In genomic region chr7:24637021-24637420, GRCh38 we compare ENCODE assay signal across 12 cellular contexts.
DNase-seq lines count a peak whose midpoint lies in the region; ATAC-seq, FAIRE-seq and TF ChIP-seq lines count a peak whose summit lies in the region.
"Had no signal": no experiment of that assay in that cellular context is flagged by ENCODE, and none has a peak within 500 bp of the region (broad histone marks: within the 10 kb centered on the region; RNA-seq: fewer than 3 reads in every experiment).

No MANE protein-coding gene starts in this region.

- DNase-seq in HCEC 1CT (peak; percentile 15), astrocyte (ENCODE audit: low read depth) (peak; percentile 29), non-pigmented ciliary epithelial cell (ENCODE audit: low read depth) (peak; percentile 2), foreskin keratinocyte (no peak), NCI-H128 (lab: John Stamatoyannopoulos, UW; ENCODE audit: unreplicated experiment) (no peak)
- DNase-seq: AML-193; CD8-positive, alpha-beta memory T cell; DMS53 had no signal

- no peaks in the 10 kb centered on the region for H4K20me1 ChIP-seq in astrocyte (ENCODE audit: insufficient read depth, low read length)
- H4K20me1 ChIP-seq: BLaER1 had no signal

- no peaks in the 10 kb centered on the region for H3K36me3 ChIP-seq in astrocyte (ENCODE audit: insufficient read depth, low read length)

- TF ChIP-seq CTCF in astrocyte (IDR thresholded peaks at IDR 0.05; ENCODE audit: insufficient read depth, low read depth, low read length) = no peak
- no peak for TF ChIP-seq CTCF in foreskin keratinocyte (conservative IDR thresholded peaks at IDR 0.05)

- H3K27ac ChIP-seq in astrocyte (ENCODE audit: low read depth, low read length) = no peak overlapping the region
- H3K27ac ChIP-seq in foreskin keratinocyte = no peak overlapping the region
- H3K27ac ChIP-seq: A549, BLaER1 had no signal

- no peak overlapping the region for H3K27ac Mint-ChIP-seq in astrocyte (ENCODE audit: unreplicated experiment)
- H3K27ac Mint-ChIP-seq: CD8-positive, alpha-beta memory T cell had no signal

- H3K4me1 Mint-ChIP-seq in astrocyte (ENCODE audit: low read depth, unreplicated experiment) = no peaks in the 10 kb centered on the region
- H3K4me1 Mint-ChIP-seq: CD8-positive, alpha-beta memory T cell had no signal

- no peak overlapping the region for H3K4me3 Mint-ChIP-seq in astrocyte (ENCODE audit: unreplicated experiment)
- H3K4me3 Mint-ChIP-seq: CD8-positive, alpha-beta memory T cell had no signal

- H3K4me1 ChIP-seq in astrocyte (ENCODE audit: insufficient read depth, low read length) (no peaks in the 10 kb centered on the region), foreskin keratinocyte (no peaks in the 10 kb centered on the region)
- H3K4me1 ChIP-seq: A549, BLaER1 had no signal

- peaks cover under 1% of the 10 kb centered on the region for H3K36me3 Mint-ChIP-seq in astrocyte (ENCODE audit: low read depth, unreplicated experiment)

- H3K4me2 ChIP-seq in astrocyte (ENCODE audit: low read length) = no peak overlapping the region
- H3K4me2 ChIP-seq: A549, BLaER1 had no signal

- H2AFZ ChIP-seq in astrocyte (ENCODE audit: low read depth, low read length) = no peak overlapping the region

- ATAC-seq in GM21390 (IDR thresholded peaks at IDR 0.05; ENCODE audit: unreplicated experiment) (no peak), foreskin keratinocyte (no peak), GM18907 (IDR thresholded peaks at IDR 0.05; ENCODE audit: unreplicated experiment) (no peak)
- ATAC-seq: A549 had no signal

- H3K27me3 ChIP-seq in astrocyte (ENCODE audit: insufficient read depth, low read length) (no peaks in the 10 kb centered on the region), foreskin keratinocyte (no peaks in the 10 kb centered on the region)
- H3K27me3 ChIP-seq: BLaER1 had no signal

- no peaks in the 10 kb centered on the region for H3K9me3 ChIP-seq in astrocyte (ENCODE audit: insufficient read depth, low read depth, low read length)
- H3K9me3 ChIP-seq: A549 had no signal

- no peak overlapping the region for H3K9ac ChIP-seq in astrocyte (ENCODE audit: low read length)
- H3K9ac ChIP-seq: BLaER1 had no signal

- H3K27me3 Mint-ChIP-seq in astrocyte (ENCODE audit: low read depth, unreplicated experiment) = no peaks in the 10 kb centered on the region
- H3K27me3 Mint-ChIP-seq: CD8-positive, alpha-beta memory T cell had no signal

- no peaks in the 10 kb centered on the region for H3K79me2 ChIP-seq in astrocyte (ENCODE audit: insufficient read depth, low read length)

- H3K9me3 Mint-ChIP-seq in astrocyte (ENCODE audit: unreplicated experiment) = no peaks in the 10 kb centered on the region
- H3K9me3 Mint-ChIP-seq: CD8-positive, alpha-beta memory T cell had no signal

- no peak overlapping the region for H3K4me3 ChIP-seq in astrocyte (ENCODE audit: insufficient read depth, low read depth, low read length)
- H3K4me3 ChIP-seq: A549, BLaER1 had no signal

- FAIRE-seq in astrocyte (lab: Jason Lieb, UNC) = no peak
- FAIRE-seq: A549 had no signal

Comparison
In these comparisons a context has a peak if more than half of its experiments do, and no peak if none do; other contexts are left out.
1. DNase-seq: peak in HCEC 1CT (single experiment), astrocyte (single experiment) and non-pigmented ciliary epithelial cell (single experiment); none in foreskin keratinocyte (0 of 2) and NCI-H128 (single experiment).